Comparison of ENCODE assay signal across 24 cellular contexts in genomic region chr12:123152823-123153222, GRCh38. TPM values are rescaled to one million over a fixed set of nuclear protein-coding genes. Genes with fewer than 3 reads are reported as not detected.
DNase-seq lines count a peak whose midpoint lies in the region; ATAC-seq and TF ChIP-seq lines count a peak whose summit lies in the region.
"Had no signal": no experiment of that assay in that cellular context is flagged by ENCODE, and none has a peak within 500 bp of the region (broad histone marks: within the 10 kb centered on the region; RNA-seq: fewer than 3 reads in every experiment).

No MANE protein-coding gene starts in this region.

- H3K27me3 ChIP-seq in CD8-positive, alpha-beta T cell (ENCODE audit: insufficient read depth, low read length): no peaks in the 10 kb centered on the region
- H3K27me3 ChIP-seq in naive thymus-derived CD4-positive, alpha-beta T cell (ENCODE audit: control insufficient read depth in 2 of 2, insufficient read depth in 2 of 2, low read length in 2 of 2): no peaks in the 10 kb centered on the region
- no peaks in the 10 kb centered on the region for H3K27me3 ChIP-seq in breast epithelium
- H3K27me3 ChIP-seq: gastrocnemius medialis, right atrium auricular region had no signal

- POLR2A ChIA-PET in CD8-positive, alpha-beta T cell (lab: Charles Lee): interaction anchor here (0.8 to 5.5 kb wide), 7 partner anchors 8 to 80 kb away, joined by 3 to 31 read pairs (median 5); partner anchors contain the start of genes MPHOSPH9 and MTRFR
- POLR2A ChIA-PET in naive thymus-derived CD4-positive, alpha-beta T cell (lab: Charles Lee): interaction anchor here (1.1 to 7.3 kb wide), 8 partner anchors 10 to 178 kb away, joined by 3 to 70 read pairs (median 4); partner anchors contain the start of genes MPHOSPH9, MTRFR and OGFOD2

- peaks cover 13% of the 10 kb centered on the region for H3K36me3 Mint-ChIP-seq in CD8-positive, alpha-beta T cell
- H3K36me3 Mint-ChIP-seq in T-helper 2 cell treated with Interferon-gamma antibody and Interleukin-4, amounts not matched to agents 5 μg/mL and 100 μg/mL, for 36 hours (ENCODE audit: low read depth): peaks cover 17% of the 10 kb centered on the region
- H3K36me3 Mint-ChIP-seq in naive thymus-derived CD4-positive, alpha-beta T cell: peaks cover 0 to 14% (median 0%) of the 10 kb centered on the region in 5 donors
- H3K36me3 Mint-ChIP-seq: natural killer cell had no signal

- H3K27me3 Mint-ChIP-seq in CD8-positive, alpha-beta T cell (ENCODE audit: low read depth): no peaks in the 10 kb centered on the region
- peaks cover 20% of the 10 kb centered on the region for H3K27me3 Mint-ChIP-seq in T-helper 2 cell treated with Interferon-gamma antibody and Interleukin-4, amounts not matched to agents 5 μg/mL and 100 μg/mL, for 36 hours (ENCODE audit: low read depth)
- peaks cover 0 to 19% (median 0%) of the 10 kb centered on the region in 5 donors for H3K27me3 Mint-ChIP-seq in naive thymus-derived CD4-positive, alpha-beta T cell

- no peak for TF ChIP-seq POLR2A in breast epithelium (IDR thresholded peaks at IDR 0.05)

- no peaks in the 10 kb centered on the region for H3K9me3 Mint-ChIP-seq in CD8-positive, alpha-beta T cell
- no peaks in the 10 kb centered on the region for H3K9me3 Mint-ChIP-seq in T-helper 2 cell treated with Interferon-gamma antibody and Interleukin-4, amounts not matched to agents 5 μg/mL and 100 μg/mL, for 36 hours
- H3K9me3 Mint-ChIP-seq in naive thymus-derived CD4-positive, alpha-beta T cell: no peaks in the 10 kb centered on the region
- H3K9me3 Mint-ChIP-seq: dendritic cell treated with granulocyte-macrophage colony-stimulating factor and Interleukin-4, amounts not matched to agents 40 ng/mL and 50 ng/mL, for 4 days; natural killer cell; T-helper 1 cell treated with Interleukin-12 subunit alpha and Interleukin-12 subunit beta and Interleukin-4 antibody, amounts not matched to agents 30 μg/mL and 1 μg/mL, for 36 hours had no signal

- no peak overlapping the region for H3K4me3 ChIP-seq in CD8-positive, alpha-beta T cell (ENCODE audit: low read depth, low read length)
- no peak overlapping the region for H3K4me3 ChIP-seq in naive thymus-derived CD4-positive, alpha-beta T cell (ENCODE audit: low read length)
- no peak overlapping the region for H3K4me3 ChIP-seq in breast epithelium
- H3K4me3 ChIP-seq: cardiac muscle cell, gastrocnemius medialis, left lung, right atrium auricular region, thoracic aorta had no signal

- H3K27ac Mint-ChIP-seq in CD8-positive, alpha-beta T cell: no peak overlapping the region
- no peak overlapping the region for H3K27ac Mint-ChIP-seq in T-helper 2 cell treated with Interferon-gamma antibody and Interleukin-4, amounts not matched to agents 5 μg/mL and 100 μg/mL, for 36 hours
- H3K27ac Mint-ChIP-seq in naive thymus-derived CD4-positive, alpha-beta T cell: peak overlapping the region in 4 of 9 donors; percentile 20 to 77 (median 46)
- H3K27ac Mint-ChIP-seq: dendritic cell treated with granulocyte-macrophage colony-stimulating factor and Interleukin-4, amounts not matched to agents 40 ng/mL and 50 ng/mL, for 4 days; T-helper 1 cell treated with Interleukin-12 subunit alpha and Interleukin-12 subunit beta and Interleukin-4 antibody, amounts not matched to agents 30 μg/mL and 1 μg/mL, for 36 hours had no signal

- intact Hi-C loops in CD8-positive, alpha-beta T cell (cut with DNase I, micrococcal nuclease): loop anchor here (2.0 to 5.0 kb wide), 3 partner anchors 79 to 178 kb away; partner anchors contain the start of genes ARL6IP4 (in 1 of the 2), MPHOSPH9 (in 1 of the 2), MTRFR (in 1 of the 2) and OGFOD2 (in 1 of the 2)
- intact Hi-C loops in naive thymus-derived CD4-positive, alpha-beta T cell (cut with micrococcal nuclease): loop anchor here in 1 of 2 donors (5.0 kb wide), 1 partner anchor 46 kb away; no protein-coding TSS in a partner anchor
- intact Hi-C loops in breast epithelium (cut with DNase I; ENCODE audit: low total_unique reads): no loop called here

- peaks cover 35% of the 10 kb centered on the region for H3K4me1 ChIP-seq in CD8-positive, alpha-beta T cell (ENCODE audit: insufficient read depth, low read length)
- peaks cover 6 to 29% of the 10 kb centered on the region in 2 donors for H3K4me1 ChIP-seq in naive thymus-derived CD4-positive, alpha-beta T cell (ENCODE audit: control insufficient read depth in 2 of 2, insufficient read depth in 2 of 2, low read length in 2 of 2)
- H3K4me1 ChIP-seq in breast epithelium: no peaks in the 10 kb centered on the region

- no peak for TF ChIP-seq CTCF in CD8-positive, alpha-beta T cell (IDR thresholded peaks at IDR 0.05)
- no peak for TF ChIP-seq CTCF in breast epithelium (IDR thresholded peaks at IDR 0.05)

- H3K9me3 ChIP-seq in CD8-positive, alpha-beta T cell (ENCODE audit: low read length): no peaks in the 10 kb centered on the region
- H3K9me3 ChIP-seq in naive thymus-derived CD4-positive, alpha-beta T cell (ENCODE audit: control insufficient read depth in 2 of 3, low read length in 3 of 3): no peaks in the 10 kb centered on the region
- no peaks in the 10 kb centered on the region for H3K9me3 ChIP-seq in breast epithelium
- H3K9me3 ChIP-seq: gastrocnemius medialis, left lung, right atrium auricular region, thoracic aorta had no signal

- H3K36me3 ChIP-seq in CD8-positive, alpha-beta T cell (ENCODE audit: insufficient read depth, low read length): no peaks in the 10 kb centered on the region
- no peaks in the 10 kb centered on the region for H3K36me3 ChIP-seq in naive thymus-derived CD4-positive, alpha-beta T cell (ENCODE audit: control insufficient read depth in 2 of 3, insufficient read depth in 3 of 3, low read length in 3 of 3)
- no peaks in the 10 kb centered on the region for H3K36me3 ChIP-seq in breast epithelium
- H3K36me3 ChIP-seq: gastrocnemius medialis, right atrium auricular region, thoracic aorta had no signal

- peaks cover 36% of the 10 kb centered on the region for H3K4me1 Mint-ChIP-seq in CD8-positive, alpha-beta T cell (ENCODE audit: low read depth)
- peaks cover 22% of the 10 kb centered on the region for H3K4me1 Mint-ChIP-seq in T-helper 2 cell treated with Interferon-gamma antibody and Interleukin-4, amounts not matched to agents 5 μg/mL and 100 μg/mL, for 36 hours (ENCODE audit: low read depth)
- peaks cover 21 to 41% (median 32%) of the 10 kb centered on the region in 7 donors for H3K4me1 Mint-ChIP-seq in naive thymus-derived CD4-positive, alpha-beta T cell

- CTCF ChIA-PET in CD8-positive, alpha-beta T cell (lab: Charles Lee): interaction anchor here (0.8 to 9.4 kb wide), 6 partner anchors 45 to 109 kb away, joined by 3 to 57 read pairs (median 5); no protein-coding TSS in a partner anchor
- CTCF ChIA-PET in naive thymus-derived CD4-positive, alpha-beta T cell (lab: Charles Lee): interaction anchor here (1.2 to 4.2 kb wide), 3 partner anchors 9 to 108 kb away, joined by 5 to 19 read pairs (median 6); no protein-coding TSS in a partner anchor

- no peak overlapping the region for H3K27ac ChIP-seq in CD8-positive, alpha-beta T cell (ENCODE audit: low read depth, low read length)
- H3K27ac ChIP-seq in naive thymus-derived CD4-positive, alpha-beta T cell (ENCODE audit: low read depth, low read length): no peak overlapping the region
- H3K27ac ChIP-seq in breast epithelium: no peak overlapping the region
- H3K27ac ChIP-seq: cardiac muscle cell, gastrocnemius medialis, left lung, right atrium auricular region, thoracic aorta, WERI-Rb-1 had no signal

- DNase-seq in NCI-H2196 (lab: John Stamatoyannopoulos, UW; ENCODE audit: unreplicated experiment) (peak; percentile 9), NCI-H2196 treated with DMSO at 0.1 percent for 48 hours (lab: John Stamatoyannopoulos, UW; ENCODE audit: unreplicated experiment) (no peak), breast epithelium (ENCODE audit: low spot score in 2 of 2) (no peak), superior temporal gyrus (ENCODE audit: extremely low spot score) (no peak)
- no peak for DNase-seq in CD8-positive, alpha-beta T cell
- DNase-seq in T-helper 2 cell treated with Interferon-gamma antibody and Interleukin-4, amounts not matched to agents 5 μg/mL and 100 μg/mL, for 36 hours (ENCODE audit: low spot score): no peak
- no peak for DNase-seq in naive thymus-derived CD4-positive, alpha-beta T cell
- DNase-seq: 8988T; activated effector memory CD4-positive, alpha-beta T cell treated with anti-CD3 and anti-CD28 coated beads, Interleukin-2, amount 50 U/mL, for 16 hours; amygdala; gastrocnemius medialis; hippocampal formation; left lung; MM.1S; natural killer cell; NCI-H1436; NCI-H526 treated with DMSO at 0.1 percent for 48 hours; WERI-Rb-1 had no signal

- peak overlapping the region; percentile 82 for H3K4me3 Mint-ChIP-seq in CD8-positive, alpha-beta T cell
- H3K4me3 Mint-ChIP-seq in T-helper 2 cell treated with Interferon-gamma antibody and Interleukin-4, amounts not matched to agents 5 μg/mL and 100 μg/mL, for 36 hours: peak overlapping the region; percentile 58
- H3K4me3 Mint-ChIP-seq in naive thymus-derived CD4-positive, alpha-beta T cell: peak overlapping the region in 9 of 10 donors; percentile 65 to 90 (median 82)
- H3K4me3 Mint-ChIP-seq: dendritic cell treated with granulocyte-macrophage colony-stimulating factor and Interleukin-4, amounts not matched to agents 40 ng/mL and 50 ng/mL, for 4 days had no signal

- no peak for ATAC-seq in CD8-positive, alpha-beta T cell
- ATAC-seq in naive thymus-derived CD4-positive, alpha-beta T cell: no peak
- ATAC-seq in HG02678 (IDR thresholded peaks at IDR 0.05; ENCODE audit: unreplicated experiment): no peak
- ATAC-seq: gastrocnemius medialis had no signal

RNA-seq across cellular contexts. Expression of gene PITPNM2, which starts 1.9 kb away (rescaled TPM):
- total RNA-seq in CD8-positive, alpha-beta T cell: 10 to 100 TPM; 28.1 to 29.2 TPM
- 10 to 100 TPM; 22.2 to 65.3 (median 56.6) TPM for total RNA-seq in naive thymus-derived CD4-positive, alpha-beta T cell
- 1 to 10 TPM; 2.9 to 9.2 TPM for polyA plus RNA-seq in naive thymus-derived CD4-positive, alpha-beta T cell
- total RNA-seq in breast epithelium: 1 to 10 TPM; 2.3 to 7.5 (median 2.4) TPM
